Comparison of ENCODE assay signal across 1 cellular context in genomic region chr7:38335123-38335489, GRCh38.
TF ChIP-seq lines count a peak whose summit lies in the region.

No MANE protein-coding gene starts in this region.

TF ChIP-seq in SK-N-SH treated with all-trans-retinoic acid at 6 μM for 48 hours, 23 proteins besides CTCF, POLR2A, EP300 and RAD21 (continued from another document):
- no peak for TF ChIP-seq TCF4 (CRISPR knock-in tag; IDR thresholded peaks at IDR 0.05; ENCODE audit: borderline replicate concordance)
- TF ChIP-seq RARB (CRISPR knock-in tag; IDR thresholded peaks at IDR 0.05): no peak
- no peak for TF ChIP-seq PPARA (CRISPR knock-in tag; IDR thresholded peaks at IDR 0.05; ENCODE audit: borderline replicate concordance)
- no peak for TF ChIP-seq SNAI2 (CRISPR knock-in tag; IDR thresholded peaks at IDR 0.05)
- TF ChIP-seq CSDC2 (CRISPR knock-in tag; IDR thresholded peaks at IDR 0.05): no peak
- TF ChIP-seq TOX (CRISPR knock-in tag; IDR thresholded peaks at IDR 0.05; ENCODE audit: borderline replicate concordance): no peak
- TF ChIP-seq, protein P1, sequence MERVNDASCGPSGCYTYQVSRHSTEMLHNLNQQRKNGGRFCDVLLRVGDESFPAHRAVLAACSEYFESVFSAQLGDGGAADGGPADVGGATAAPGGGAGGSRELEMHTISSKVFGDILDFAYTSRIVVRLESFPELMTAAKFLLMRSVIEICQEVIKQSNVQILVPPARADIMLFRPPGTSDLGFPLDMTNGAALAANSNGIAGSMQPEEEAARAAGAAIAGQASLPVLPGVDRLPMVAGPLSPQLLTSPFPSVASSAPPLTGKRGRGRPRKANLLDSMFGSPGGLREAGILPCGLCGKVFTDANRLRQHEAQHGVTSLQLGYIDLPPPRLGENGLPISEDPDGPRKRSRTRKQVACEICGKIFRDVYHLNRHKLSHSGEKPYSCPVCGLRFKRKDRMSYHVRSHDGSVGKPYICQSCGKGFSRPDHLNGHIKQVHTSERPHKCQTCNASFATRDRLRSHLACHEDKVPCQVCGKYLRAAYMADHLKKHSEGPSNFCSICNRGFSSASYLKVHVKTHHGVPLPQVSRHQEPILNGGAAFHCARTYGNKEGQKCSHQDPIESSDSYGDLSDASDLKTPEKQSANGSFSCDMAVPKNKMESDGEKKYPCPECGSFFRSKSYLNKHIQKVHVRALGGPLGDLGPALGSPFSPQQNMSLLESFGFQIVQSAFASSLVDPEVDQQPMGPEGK (CRISPR knock-in tag; IDR thresholded peaks at IDR 0.05; ENCODE audit: borderline replicate concordance): no peak
- TF ChIP-seq, protein P2, sequence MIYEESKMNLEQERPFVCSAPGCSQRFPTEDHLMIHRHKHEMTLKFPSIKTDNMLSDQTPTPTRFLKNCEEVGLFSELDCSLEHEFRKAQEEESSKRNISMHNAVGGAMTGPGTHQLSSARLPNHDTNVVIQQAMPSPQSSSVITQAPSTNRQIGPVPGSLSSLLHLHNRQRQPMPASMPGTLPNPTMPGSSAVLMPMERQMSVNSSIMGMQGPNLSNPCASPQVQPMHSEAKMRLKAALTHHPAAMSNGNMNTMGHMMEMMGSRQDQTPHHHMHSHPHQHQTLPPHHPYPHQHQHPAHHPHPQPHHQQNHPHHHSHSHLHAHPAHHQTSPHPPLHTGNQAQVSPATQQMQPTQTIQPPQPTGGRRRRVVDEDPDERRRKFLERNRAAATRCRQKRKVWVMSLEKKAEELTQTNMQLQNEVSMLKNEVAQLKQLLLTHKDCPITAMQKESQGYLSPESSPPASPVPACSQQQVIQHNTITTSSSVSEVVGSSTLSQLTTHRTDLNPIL (CRISPR knock-in tag; IDR thresholded peaks at IDR 0.05; ENCODE audit: low read depth): no peak
- TF ChIP-seq ZNF70 (CRISPR knock-in tag; IDR thresholded peaks at IDR 0.05): no peak
